Comparison of ENCODE assay signal across 8 cellular contexts in genomic region chr13:98576215-98576945, GRCh38. TPM values are rescaled to one million over a fixed set of nuclear protein-coding genes. Genes with fewer than 3 reads are reported as not detected.
DNase-seq lines count a peak whose midpoint lies in the region; ATAC-seq, FAIRE-seq and TF ChIP-seq lines count a peak whose summit lies in the region.

No MANE protein-coding gene starts in this region.

- H3K9me1 ChIP-seq in IMR-90 (ENCODE audit: insufficient read depth, low read length) (peaks cover 11% of the 10 kb centered on the region), endothelial cell of umbilical vein (replicated peaks; ENCODE audit: control insufficient read depth, extremely low read depth, insufficient read depth, low read length) (no peaks in the 10 kb centered on the region)

- no peak overlapping the region; the same call in 1 of the 2 replicates for H3K56ac ChIP-seq in IMR-90 (ENCODE audit: extremely low read depth, insufficient read depth, low read length)

- H3K27ac ChIP-seq in IMR-90 (ENCODE audit: insufficient read depth, low read length) (peak overlapping the region; percentile 73), endothelial cell of umbilical vein (ENCODE audit: insufficient read depth, low read depth, low read length) (peak overlapping the region; percentile 71), muscle layer of duodenum (ENCODE audit: low read length) (peak overlapping the region; percentile 94), upper lobe of right lung (peak overlapping the region; percentile 93)

- ATAC-seq in GM21526 (IDR thresholded peaks at IDR 0.05; ENCODE audit: low FRiP score, unreplicated experiment) (peak; percentile 26), IMR-90 (ENCODE audit: low read depth) (peak; percentile 19), upper lobe of right lung (peak; percentile 70)
- ATAC-seq in activated CD8-positive, alpha-beta T cell treated with anti-CD3 and anti-CD28 coated beads for 36 hours = peak; percentile 34

- peaks cover 52% of the 10 kb centered on the region for H3K79me2 ChIP-seq in endothelial cell of umbilical vein (ENCODE audit: control insufficient read depth, insufficient read depth, low read length)

- TF ChIP-seq POLR2A in IMR-90 (IDR thresholded peaks at IDR 0.05; ENCODE audit: low read depth, low read length) (no peak; the same call in 1 of the 2 replicates), endothelial cell of umbilical vein (IDR thresholded peaks at IDR 0.05; ENCODE audit: low read depth, low read length) (no peak)

- H3K79me1 ChIP-seq in IMR-90 (ENCODE audit: low read depth in 1 of 2, low read length in 2 of 2) = peaks cover 8 to 46% of the 10 kb centered on the region in 2 experiments; a peak in 3 of 4 replicates

- peak overlapping the region; percentile 83; the same call in 1 of the 2 replicates for H3K4ac ChIP-seq in IMR-90 (ENCODE audit: low read depth, low read length)

- H3K36me3 ChIP-seq in IMR-90 (ENCODE audit: control insufficient read depth, insufficient read depth, low read length) (no peaks in the 10 kb centered on the region), endothelial cell of umbilical vein (ENCODE audit: control insufficient read depth in 2 of 2, extremely low read depth in 1 of 2, insufficient read depth in 2 of 2, low read length in 2 of 2) (no peaks in the 10 kb centered on the region), muscle layer of duodenum (ENCODE audit: control insufficient read depth in 1 of 2, insufficient read depth in 2 of 2, low read length in 2 of 2) (no peaks in the 10 kb centered on the region), upper lobe of right lung (no peaks in the 10 kb centered on the region)

- H4K20me1 ChIP-seq in IMR-90 (ENCODE audit: insufficient read depth, low read length) (peaks cover 46% of the 10 kb centered on the region), endothelial cell of umbilical vein (replicated peaks; ENCODE audit: control insufficient read depth, extremely low read depth, insufficient read depth, low read length) (no peaks in the 10 kb centered on the region)

- 0% methylated on average over 9 of the region's 98 CpGs; no CpG with 5 or more reads in 1 of the 2 experiments for WGBS in IMR-90 (ENCODE audit: extremely low coverage in 2 of 2, insufficient read length in 1 of 2), 2 experiments

- peak overlapping the region in 1 of 2 experiments; percentile 27; a peak in 1 of 4 replicates for H4K8ac ChIP-seq in IMR-90 (ENCODE audit: low read depth in 2 of 2, low read length in 2 of 2)

- H2AK9ac ChIP-seq in IMR-90 (replicated peaks; ENCODE audit: low read depth, low read length, poor library complexity) = peak overlapping the region; percentile 94

- no peak overlapping the region for H2BK20ac ChIP-seq in IMR-90 (ENCODE audit: low read depth, low read length)

- FAIRE-seq in endothelial cell of umbilical vein (lab: Jason Lieb, UNC) = no peak

- CTCF ChIA-PET in IMR-90 (lab: Yijun Ruan, JAX) (no interaction called here), endothelial cell of umbilical vein (lab: Charles Lee) (interaction anchor here (0.7 to 1.8 kb wide), 10 partner anchors 10 to 131 kb away, joined by 3 to 15 read pairs (median 6); no protein-coding TSS in a partner anchor)
- CTCF ChIA-PET in activated CD8-positive, alpha-beta T cell treated with anti-CD3 and anti-CD28 coated beads for 36 hours (lab: Charles Lee) = interaction anchor here (1.0 to 1.8 kb wide), 6 partner anchors 50 to 110 kb away, joined by 3 to 9 read pairs (median 3); no protein-coding TSS in a partner anchor

- peak overlapping the region; percentile 51; the same call in 1 of the 2 replicates for H4K91ac ChIP-seq in IMR-90 (ENCODE audit: insufficient read depth, low read depth, low read length)

- peaks cover 38% of the 10 kb centered on the region for H3K4me1 Mint-ChIP-seq in activated CD8-positive, alpha-beta T cell treated with anti-CD3 and anti-CD28 coated beads for 36 hours (ENCODE audit: low read depth)

- peaks cover 9% of the 10 kb centered on the region for H3K4me1 ChIP-seq in IMR-90 (ENCODE audit: control insufficient read depth, insufficient read depth, low read length)
- H3K4me1 ChIP-seq in endothelial cell of umbilical vein (ENCODE audit: control insufficient read depth, extremely low read depth, insufficient read depth, low read length) = peaks cover 28% of the 10 kb centered on the region
- peaks cover 20 to 35% of the 10 kb centered on the region in 2 donors for H3K4me1 ChIP-seq in muscle layer of duodenum (ENCODE audit: control insufficient read depth in 1 of 2, insufficient read depth in 2 of 2, low read length in 2 of 2)
- peaks cover 43% of the 10 kb centered on the region for H3K4me1 ChIP-seq in upper lobe of right lung

- H3K14ac ChIP-seq in IMR-90 (replicated peaks; ENCODE audit: low read depth, low read length) = peak overlapping the region; percentile 96

- H2AK5ac ChIP-seq in IMR-90 (ENCODE audit: low read depth, low read length) = no peak overlapping the region

- H2AFZ ChIP-seq in IMR-90 (replicated peaks; ENCODE audit: low read length, poor library complexity) (peak overlapping the region; percentile 86), endothelial cell of umbilical vein (ENCODE audit: low read depth, low read length) (no peak overlapping the region)

- H3K4me2 ChIP-seq in IMR-90 (ENCODE audit: low read depth, low read length) = peak overlapping the region; percentile 93
- H3K4me2 ChIP-seq in endothelial cell of umbilical vein (ENCODE audit: insufficient read depth, low read length) = peak overlapping the region; percentile 88

- no peak overlapping the region; the same call in 1 of the 2 replicates for H3K18ac ChIP-seq in IMR-90 (ENCODE audit: low read depth, low read length)

- intact Hi-C loops in IMR-90 (cut with micrococcal nuclease) (loop anchor here (2.0 to 5.0 kb wide), 5 partner anchors 69 to 266 kb away; no protein-coding TSS in a partner anchor), endothelial cell of umbilical vein (cut with micrococcal nuclease) (loop anchor here (1.0 to 5.0 kb wide), 2 partner anchors 76 to 92 kb away; no protein-coding TSS in a partner anchor), upper lobe of right lung (cut with DNase I) (no loop called here)
- intact Hi-C loops in activated CD8-positive, alpha-beta T cell treated with anti-CD3 and anti-CD28 coated beads for 36 hours (cut with micrococcal nuclease) = no loop called here

- peak overlapping the region; percentile 95 for H3K9ac ChIP-seq in IMR-90 (ENCODE audit: low read depth, low read length)
- peak overlapping the region; percentile 91 for H3K9ac ChIP-seq in endothelial cell of umbilical vein (replicated peaks; ENCODE audit: extremely low read depth, insufficient read depth, low read length)

- POLR2A ChIA-PET in IMR-90 (lab: Charles Lee; ENCODE audit: unreplicated experiment) = no interaction called here
- POLR2A ChIA-PET in activated CD8-positive, alpha-beta T cell treated with anti-CD3 and anti-CD28 coated beads for 36 hours (lab: Charles Lee) = interaction anchor here (1.1 to 2.0 kb wide), 8 partner anchors 10 to 125 kb away, joined by 3 to 6 read pairs (median 4); no protein-coding TSS in a partner anchor
- POLR2A ChIA-PET in endothelial cell of umbilical vein (lab: Charles Lee) = interaction anchor here (0.9 kb wide), 1 partner anchor 67 kb away, joined by 3 read pairs; no protein-coding TSS in a partner anchor

- TF ChIP-seq RAD21 in IMR-90 (IDR thresholded peaks at IDR 0.05; ENCODE audit: low read length) = no peak

- no peak overlapping the region for H4K5ac ChIP-seq in IMR-90 (ENCODE audit: low read depth, low read length)

- no peak for TF ChIP-seq CTCF in IMR-90 (conservative IDR thresholded peaks at IDR 0.05; ENCODE audit: low read depth, low read length)
- no peak for TF ChIP-seq CTCF in activated CD8-positive, alpha-beta T cell treated with anti-CD3 and anti-CD28 coated beads for 36 hours (IDR thresholded peaks at IDR 0.05)
- no peak for TF ChIP-seq CTCF in endothelial cell of umbilical vein (IDR thresholded peaks at IDR 0.05; ENCODE audit: extremely low read depth in 1 of 2, insufficient read depth in 1 of 2, low read depth in 1 of 2, low read length in 2 of 2)
- no peak for TF ChIP-seq CTCF in upper lobe of right lung (IDR thresholded peaks at IDR 0.05)

- dilution Hi-C loops in IMR-90 (cut with HindIII; ENCODE audit: low sequenced_read_pairs, unreplicated experiment) (no loop called here), endothelial cell of umbilical vein (cut with MboI; ENCODE audit: extremely low pct_ligation_motif_present, low sequenced_read_pairs) (no loop called here)

- H3K23ac ChIP-seq in IMR-90 (ENCODE audit: low read depth, low read length) = peak overlapping the region; percentile 95; the same call in 1 of the 2 replicates

- peak overlapping the region; percentile 91 for H3K27ac Mint-ChIP-seq in activated CD8-positive, alpha-beta T cell treated with anti-CD3 and anti-CD28 coated beads for 36 hours

- H3K9me3 ChIP-seq in IMR-90 (ENCODE audit: control insufficient read depth, insufficient read depth, low read length) (no peaks in the 10 kb centered on the region), endothelial cell of umbilical vein (replicated peaks; ENCODE audit: control insufficient read depth, insufficient read depth, low read length) (no peaks in the 10 kb centered on the region), muscle layer of duodenum (ENCODE audit: control insufficient read depth in 1 of 2, low read length in 2 of 2) (no peaks in the 10 kb centered on the region), upper lobe of right lung (no peaks in the 10 kb centered on the region)

- peak; percentile 41 for DNase-seq in EL
- no peak for DNase-seq in IMR-90
- peak; percentile 61 for DNase-seq in activated CD8-positive, alpha-beta T cell treated with anti-CD3 and anti-CD28 coated beads for 36 hours
- peak; percentile 41 for DNase-seq in endothelial cell of umbilical vein (ENCODE audit: low read depth, low spot score)
- DNase-seq in upper lobe of right lung = peak; percentile 82
- DNase-seq in hepatic stellate cell (ENCODE audit: low spot score) = no peak

- H3K36me3 Mint-ChIP-seq in activated CD8-positive, alpha-beta T cell treated with anti-CD3 and anti-CD28 coated beads for 36 hours (ENCODE audit: low read depth) = peaks cover 30% of the 10 kb centered on the region

- peak overlapping the region; percentile 74 for H3K4me3 ChIP-seq in IMR-90 (ENCODE audit: insufficient read depth, low read depth, low read length)
- H3K4me3 ChIP-seq in endothelial cell of umbilical vein (replicated peaks in 1 of 3; ENCODE audit: insufficient read depth in 1 of 3, low read depth in 1 of 3, low read length in 3 of 3) = peak overlapping the region; percentile 84 to 98 (median 98)
- peak overlapping the region; percentile 92 to 97 for H3K4me3 ChIP-seq in muscle layer of duodenum (ENCODE audit: low read depth in 1 of 2, low read length in 2 of 2)
- peak overlapping the region; percentile 94 for H3K4me3 ChIP-seq in upper lobe of right lung

- peak overlapping the region; percentile 87 for H2BK5ac ChIP-seq in IMR-90 (ENCODE audit: low read depth, low read length, poor library complexity, severe bottlenecking)

- no peak overlapping the region for H2BK15ac ChIP-seq in IMR-90 (ENCODE audit: low read depth, low read length)

- in situ Hi-C loops in IMR-90 (cut with MboI; ENCODE audit: low sequenced_read_pairs) = loop anchor here (5.0 kb wide), 1 partner anchor 76 kb away; no protein-coding TSS in a partner anchor

- H3K9me3 Mint-ChIP-seq in activated CD8-positive, alpha-beta T cell treated with anti-CD3 and anti-CD28 coated beads for 36 hours = no peaks in the 10 kb centered on the region

- BruUV-seq in IMR-90 (replicated peaks; lab: Mats Ljungman, UMichigan) (no TSS peak), endothelial cell of umbilical vein (replicated peaks; lab: Mats Ljungman, UMichigan) (no TSS peak)

- H3K27me3 ChIP-seq in IMR-90 (ENCODE audit: control insufficient read depth, insufficient read depth, low read length) (no peaks in the 10 kb centered on the region), endothelial cell of umbilical vein (ENCODE audit: control insufficient read depth in 2 of 2, insufficient read depth in 2 of 2, low read length in 2 of 2) (no peaks in the 10 kb centered on the region), muscle layer of duodenum (ENCODE audit: low read depth, low read length) (no peaks in the 10 kb centered on the region), upper lobe of right lung (no peaks in the 10 kb centered on the region)

- H3K27me3 Mint-ChIP-seq in activated CD8-positive, alpha-beta T cell treated with anti-CD3 and anti-CD28 coated beads for 36 hours = no peaks in the 10 kb centered on the region

- peak overlapping the region; percentile 92 for H3K4me3 Mint-ChIP-seq in activated CD8-positive, alpha-beta T cell treated with anti-CD3 and anti-CD28 coated beads for 36 hours

- H2BK120ac ChIP-seq in IMR-90 (ENCODE audit: low read depth, low read length) = peak overlapping the region; percentile 10; the same call in 1 of the 2 replicates

RNA-seq across cellular contexts. Expression of gene STK24, which starts 0.5 kb away (rescaled TPM):
- total RNA-seq in IMR-90 (2012; rRNA removed) = 29.2 and 36.1 TPM in 2 replicates
- polyA plus RNA-seq in IMR-90 (2012; rRNA removed) = 26.8 and 43.4 TPM in 2 replicates
- polyA plus RNA-seq in IMR-90 (2012; cell fraction: cytosol; rRNA removed) = 18.4 and 23.4 TPM in 2 replicates
- 12.5 and 39.5 TPM in 2 replicates for polyA plus RNA-seq in IMR-90 (2012; cell fraction: nucleus; rRNA removed; ENCODE audit: low replicate concordance)
- 100 to 1,000 TPM; 118 TPM for total RNA-seq in activated CD8-positive, alpha-beta T cell treated with anti-CD3 and anti-CD28 coated beads for 36 hours
- total RNA-seq in endothelial cell of umbilical vein = 99.4 and 100 TPM in 2 replicates
- polyA plus RNA-seq in endothelial cell of umbilical vein = 34.0 and 43.3 TPM in 2 replicates
- 49.0 and 53.9 TPM in 2 replicates for polyA plus RNA-seq in endothelial cell of umbilical vein (2011; cell fraction: cytosol; rRNA removed)
- polyA plus RNA-seq in endothelial cell of umbilical vein (2011; cell fraction: nucleus; rRNA removed) = 68.3 and 79.6 TPM in 2 replicates
- 82.8 and 89.3 TPM in 2 replicates for polyA plus RNA-seq in endothelial cell of umbilical vein (2012)
- 31.4 and 32.5 TPM in 2 replicates for polyA minus RNA-seq in endothelial cell of umbilical vein
- 23.5 TPM for polyA minus RNA-seq in endothelial cell of umbilical vein (2011; cell fraction: cytosol; rRNA and poly(A)+ RNA removed)
- polyA minus RNA-seq in endothelial cell of umbilical vein (2011; cell fraction: nucleus; rRNA and poly(A)+ RNA removed) = 48.1 and 61.2 TPM in 2 replicates
- 94.6 TPM for total RNA-seq in upper lobe of right lung

Comparison
In these comparisons a context has a peak if more than half of its experiments do, and no peak if none do; other contexts are left out.
1. DNase-seq: peak in EL (single experiment), activated CD8-positive, alpha-beta T cell treated with anti-CD3 and anti-CD28 coated beads for 36 hours (single experiment), endothelial cell of umbilical vein (single experiment) and upper lobe of right lung (single experiment); none in IMR-90 (single experiment) and hepatic stellate cell (single experiment).
2. ATAC-seq: peak in every context shown above with its lines; median percentile 70 in upper lobe of right lung; 34 in activated CD8-positive, alpha-beta T cell treated with anti-CD3 and anti-CD28 coated beads for 36 hours; 26 in GM21526; 19 in IMR-90.
3. intact Hi-C loops: an anchor here in IMR-90 (2.0 to 5.0 kb wide) and endothelial cell of umbilical vein (1.0 to 5.0 kb wide); none called in activated CD8-positive, alpha-beta T cell treated with anti-CD3 and anti-CD28 coated beads for 36 hours and upper lobe of right lung.
4. Peak in every context shown above with its lines, with median percentiles within 50 percentile points of each other: H3K27ac ChIP-seq and H3K4me3 ChIP-seq.